16 cellular contexts compared by ENCODE assay signal in the genomic region with DNA sequence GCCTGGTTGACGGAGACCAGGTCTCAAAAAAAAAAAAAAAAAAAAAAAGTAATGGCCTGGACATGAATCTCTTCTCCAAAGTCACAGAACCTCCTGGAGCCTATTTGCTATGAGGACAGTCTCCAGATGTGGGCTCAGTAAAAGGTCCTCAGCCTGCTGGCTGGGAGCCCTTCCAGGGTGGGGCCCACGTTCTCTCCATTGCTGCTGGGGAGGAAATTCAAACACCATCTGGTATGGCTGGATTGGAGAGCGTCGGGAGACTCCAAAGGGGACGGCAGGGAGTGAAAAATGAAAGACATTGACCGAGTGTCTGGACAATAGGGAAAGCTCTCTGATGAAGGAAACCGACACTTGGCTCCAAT.
"Had no signal": no experiment of that assay in that cellular context is flagged by ENCODE, and none has a peak within 500 bp of the region (broad histone marks: within the 10 kb centered on the region; RNA-seq: fewer than 3 reads in every experiment).

No MANE protein-coding gene starts in this region.

- DNase-seq: activated CD4-positive, alpha-beta T cell treated with anti-CD3 and anti-CD28 coated beads, Interleukin-2, amount 50 U/mL, for 4 hours; activated CD4-positive, CD25-positive, alpha-beta regulatory T cell treated with anti-CD3 and anti-CD28 coated beads, Interleukin-2, amount 50 U/mL, for 72 hours; activated CD8-positive, alpha-beta memory T cell treated with anti-CD3 and anti-CD28 coated beads, Interleukin-2, amount 10 ng/mL, durations not matched to agents 7 days and 5 days; activated effector memory CD4-positive, alpha-beta T cell treated with Interleukin-2 at 50 U/mL for 16 hours; activated T-cell treated with anti-CD3 and anti-CD28 coated beads, Interleukin-2, amount 50 U/mL, for 24 hours; central memory CD4-positive, alpha-beta T cell; colonic mucosa; effector CD4-positive, alpha-beta T cell; heart right ventricle; psoas muscle; sigmoid colon; spleen; stimulated activated naive CD8-positive, alpha-beta T cell treated with anti-CD3 and anti-CD28 coated beads, Interleukin-15, amount 100 ng/mL, for 72 hours; testis; upper lobe of right lung had no signal

- H3K36me3 Mint-ChIP-seq: activated naive CD4-positive, alpha-beta T cell treated with anti-CD3 and anti-CD28 coated beads, Interleukin-2, amount 50 U/mL, for 24 hours had no signal

- ATAC-seq: activated CD8-positive, alpha-beta memory T cell treated with anti-CD3 and anti-CD28 coated beads, Interleukin-2, amount 10 ng/mL, durations not matched to agents 7 days and 5 days; heart right ventricle; psoas muscle; stimulated activated naive CD8-positive, alpha-beta T cell treated with anti-CD3 and anti-CD28 coated beads, Interleukin-15, amount 100 ng/mL, for 72 hours; upper lobe of right lung had no signal

- H3K27ac Mint-ChIP-seq: activated CD8-positive, alpha-beta memory T cell treated with anti-CD3 and anti-CD28 coated beads, Interleukin-2, amount 10 ng/mL, durations not matched to agents 7 days and 5 days had no signal

- H3K27me3 Mint-ChIP-seq: activated CD8-positive, alpha-beta memory T cell treated with anti-CD3 and anti-CD28 coated beads, Interleukin-2, amount 10 ng/mL, durations not matched to agents 7 days and 5 days; activated naive CD4-positive, alpha-beta T cell treated with anti-CD3 and anti-CD28 coated beads, Interleukin-2, amount 50 U/mL, for 24 hours; activated T-cell treated with anti-CD3 and anti-CD28 coated beads, Interleukin-2, amount 50 U/mL, for 24 hours; stimulated activated naive CD8-positive, alpha-beta T cell treated with anti-CD3 and anti-CD28 coated beads, Interleukin-15, amount 100 ng/mL, for 72 hours had no signal

- H3K9me3 Mint-ChIP-seq: activated naive CD4-positive, alpha-beta T cell treated with anti-CD3 and anti-CD28 coated beads, Interleukin-2, amount 50 U/mL, for 24 hours; activated T-cell treated with anti-CD3 and anti-CD28 coated beads, Interleukin-2, amount 50 U/mL, for 24 hours; stimulated activated naive CD8-positive, alpha-beta T cell treated with anti-CD3 and anti-CD28 coated beads, Interleukin-15, amount 100 ng/mL, for 72 hours had no signal
